In the genomic region with DNA sequence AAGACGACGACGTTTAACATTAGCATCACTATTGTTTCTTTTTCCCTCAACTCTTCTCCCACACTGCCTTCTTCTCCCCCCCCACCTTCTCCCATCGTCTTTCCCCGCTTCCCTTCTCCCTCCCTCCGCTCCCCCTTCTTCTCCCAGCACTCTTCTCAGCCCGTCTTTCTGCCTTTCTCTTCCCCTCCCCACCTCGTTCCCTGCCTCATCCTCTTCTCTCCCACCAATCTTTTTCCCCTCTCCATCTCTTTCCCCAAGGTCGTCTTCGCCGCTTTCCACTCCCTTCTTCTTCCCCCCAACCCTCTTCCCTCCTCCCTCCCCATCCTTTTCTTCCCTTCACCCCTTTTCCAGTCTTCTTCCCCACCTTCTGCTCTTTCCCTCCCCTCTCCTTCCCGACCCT, we compare ENCODE assay signal across 9 cellular contexts. TPM values are rescaled to one million over a fixed set of nuclear protein-coding genes. Genes with fewer than 3 reads are reported as not detected.
DNase-seq lines count a peak whose midpoint lies in the region; TF ChIP-seq lines count a peak whose summit lies in the region.
"Not testable (repeated sequence)": the region's sequence is repeated elsewhere in the genome, so short reads cannot be mapped to it uniquely, and the experiment has no call there.
"Had no signal": no experiment of that assay in that cellular context is flagged by ENCODE, and none has a peak within 500 bp of the region (broad histone marks: within the 10 kb centered on the region; RNA-seq: fewer than 3 reads in every experiment).

No MANE protein-coding gene starts in this region.

- H3K4me1 Mint-ChIP-seq in T-helper 2 cell treated with Interferon-gamma antibody and Interleukin-4, amounts not matched to agents 5 μg/mL and 100 μg/mL, for 36 hours (ENCODE audit: low read depth), result peaks cover 17% of the 10 kb centered on the region

- H3K4me3 Mint-ChIP-seq in T-helper 2 cell treated with Interferon-gamma antibody and Interleukin-4, amounts not matched to agents 5 μg/mL and 100 μg/mL, for 36 hours, result peak overlapping the region; percentile 99

- not testable (repeated sequence) for H3K36me3 Mint-ChIP-seq in T-helper 2 cell treated with Interferon-gamma antibody and Interleukin-4, amounts not matched to agents 5 μg/mL and 100 μg/mL, for 36 hours (ENCODE audit: low read depth)

- CTCF ChIA-PET in AG04449 (lab: Yijun Ruan, JAX), result not testable (repeated sequence)

- H3K27ac Mint-ChIP-seq in T-helper 2 cell treated with Interferon-gamma antibody and Interleukin-4, amounts not matched to agents 5 μg/mL and 100 μg/mL, for 36 hours, result peak overlapping the region; percentile 69

- H3K36me3 ChIP-seq in esophagus squamous epithelium; kidney epithelial cell (ENCODE audit: control insufficient read depth, insufficient read depth, low read length): not testable (repeated sequence)

- H3K9me3 Mint-ChIP-seq in T-helper 2 cell treated with Interferon-gamma antibody and Interleukin-4, amounts not matched to agents 5 μg/mL and 100 μg/mL, for 36 hours, result not testable (repeated sequence)

- not testable (repeated sequence) for TF ChIP-seq CTCF in AG04449 (IDR thresholded peaks at IDR 0.05; ENCODE audit: insufficient read depth, low read length, missing control alignments); GM12864 (IDR thresholded peaks at IDR 0.05; ENCODE audit: low read depth, low read length, missing control alignments); NB4 (IDR thresholded peaks at IDR 0.05; ENCODE audit: low read depth, low read length); esophagus squamous epithelium (IDR thresholded peaks at IDR 0.05); kidney epithelial cell (IDR thresholded peaks at IDR 0.05; ENCODE audit: insufficient read depth, low read length, poor library complexity, severe bottlenecking); retinal pigment epithelial cell (conservative IDR thresholded peaks at IDR 0.05; ENCODE audit: low read depth, low read length)

- peaks cover 0 to 30% (median 0%) of the 10 kb centered on the region in 3 donors for H3K4me1 ChIP-seq in esophagus squamous epithelium

- H3K27me3 Mint-ChIP-seq in T-helper 2 cell treated with Interferon-gamma antibody and Interleukin-4, amounts not matched to agents 5 μg/mL and 100 μg/mL, for 36 hours (ENCODE audit: low read depth), result not testable (repeated sequence)

- POLR2A ChIA-PET in AG04449 (lab: Yijun Ruan, JAX), result not testable (repeated sequence)

- 6 to 9% methylated on average over 11 to 12 of the region's 12 CpGs for WGBS in esophagus squamous epithelium, 2 donors

- not testable (repeated sequence) for DNase-seq in AG04449 (ENCODE audit: low read depth, low spot score); GM12864 (ENCODE audit: low read depth); NB4 (ENCODE audit: low read depth); T-helper 2 cell treated with Interferon-gamma antibody and Interleukin-4, amounts not matched to agents 5 μg/mL and 100 μg/mL, for 36 hours (ENCODE audit: low spot score); esophagus squamous epithelium (lab: John Stamatoyannopoulos, UW); kidney epithelial cell (ENCODE audit: low read depth); retinal pigment epithelial cell (ENCODE audit: low read depth)
- peak; percentile 27 for DNase-seq in amniotic epithelial cell (ENCODE audit: low read depth)

- H3K27ac ChIP-seq in esophagus squamous epithelium, result peak overlapping the region in 3 of 4 donors; percentile 14 to 85 (median 84)

- intact Hi-C loops in esophagus squamous epithelium (cut with DNase I), result not testable (repeated sequence)

- H3K4me3 ChIP-seq in AG04449 (ENCODE audit: low read depth, low read length) (peak overlapping the region; percentile 57), GM12864 (ENCODE audit: low read depth, low read length) (peak overlapping the region; percentile 6; the same call in 1 of the 2 replicates), NB4 (ENCODE audit: low read depth, low read length) (peak overlapping the region; percentile 70), esophagus squamous epithelium (peak overlapping the region in 3 of 4 donors; percentile 53 to 62 (median 58)), kidney epithelial cell (ENCODE audit: low read depth, low read length) (peak overlapping the region; percentile 45), retinal pigment epithelial cell (ENCODE audit: low read length) (peak overlapping the region; percentile 37)

- H3K9me3 ChIP-seq in esophagus squamous epithelium, result not testable (repeated sequence)

- H3K27me3 ChIP-seq in esophagus squamous epithelium; kidney epithelial cell (ENCODE audit: control insufficient read depth, insufficient read depth, low read length): not testable (repeated sequence)

- TF ChIP-seq POLR2A in NB4 (IDR thresholded peaks at IDR 0.05; ENCODE audit: extremely low read depth, insufficient read length); esophagus squamous epithelium (IDR thresholded peaks at IDR 0.05): not testable (repeated sequence)

RNA-seq across cellular contexts. Expression of gene EVPLL, which starts 33.2 kb away (rescaled TPM):
- total RNA-seq in esophagus squamous epithelium, result 10 to 100 TPM in 2 of 4 donors, 1 to 10 TPM in 2; 5.9 to 15.4 (median 10.2) TPM
- total RNA-seq in kidney epithelial cell, result 1.1 TPM in 1 of 2 replicates, not detected in the other
- total RNA-seq: Right ventricle myocardium inferior had no signal

RNA-seq across cellular contexts. Expression of gene SHMT1, which starts 47.4 kb away (rescaled TPM):
- total RNA-seq in esophagus squamous epithelium (100 to 1,000 TPM in 1 of 4 donors, 10 to 100 TPM in 3; 64.1 to 124 (median 67.9) TPM), kidney epithelial cell (13.0 and 15.5 TPM in 2 replicates)

Comparison
In these comparisons a context has a peak if more than half of its experiments do, and no peak if none do; other contexts are left out.
1. H3K4me3 ChIP-seq: peak in every context shown above with its lines; median percentile 70 in NB4; 58 in esophagus squamous epithelium; 57 in AG04449; 45 in kidney epithelial cell; 37 in retinal pigment epithelial cell; 6 in GM12864.